Comparison of ENCODE assay signal across 8 cellular contexts in the genomic region with DNA sequence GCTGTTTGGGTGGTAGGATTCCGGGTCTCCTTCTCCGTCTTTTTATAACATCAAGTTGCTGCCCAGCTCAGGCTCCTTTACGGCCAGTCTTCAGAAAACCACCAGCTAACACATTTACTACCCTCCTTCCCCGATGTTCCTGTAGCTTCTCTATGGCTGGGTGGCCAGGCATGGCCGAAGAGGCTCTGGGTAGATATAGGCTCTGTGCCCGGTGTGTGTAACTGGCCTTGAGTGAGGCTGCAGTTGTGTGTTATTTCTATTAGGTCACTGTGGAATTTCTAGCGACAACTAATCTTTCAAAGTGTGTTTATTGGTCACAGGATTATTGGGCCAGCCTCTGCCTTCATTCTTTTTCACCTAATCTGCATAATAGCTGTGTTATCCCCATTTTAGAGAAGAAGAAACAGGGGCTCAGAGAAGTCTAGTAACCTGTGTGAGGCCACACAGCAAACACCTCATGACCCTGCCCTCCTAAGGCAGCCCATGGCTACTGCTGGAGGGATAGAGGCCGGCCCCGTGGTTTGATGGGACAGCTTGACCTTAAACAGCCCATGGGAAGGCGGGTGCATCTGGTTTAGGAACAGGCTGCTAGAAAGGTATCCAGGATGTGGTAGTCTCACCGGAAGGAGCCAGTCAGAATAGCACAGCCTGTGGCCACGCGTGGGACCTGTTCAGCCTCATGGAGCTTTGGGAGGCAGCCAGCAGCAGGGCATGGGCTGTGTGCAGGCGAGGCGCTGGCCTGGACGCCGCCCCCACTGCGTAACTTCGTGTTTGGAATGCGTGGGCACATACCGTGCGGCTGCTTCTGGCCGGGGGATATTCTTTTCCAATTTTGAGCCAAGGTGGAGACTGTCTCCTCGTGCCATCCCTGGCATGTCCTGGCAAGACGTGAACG. TPM values are rescaled to one million over a fixed set of nuclear protein-coding genes. Genes with fewer than 3 reads are reported as not detected.
DNase-seq lines count a peak whose midpoint lies in the region; ATAC-seq and TF ChIP-seq lines count a peak whose summit lies in the region.

No MANE protein-coding gene starts in this region.

- H3K4me1 ChIP-seq in esophagus muscularis mucosa = peaks cover 43 to 80% (median 78%) of the 10 kb centered on the region in 4 donors

- POLR2A ChIA-PET in activated CD8-positive, alpha-beta T cell treated with anti-CD3 and anti-CD28 coated beads, Interleukin-2, amount 10 ng/mL, durations not matched to agents 7 days and 5 days (lab: Charles Lee) = interaction anchor here (1.0 kb wide), 2 partner anchors 22 to 51 kb away, joined by 4 read pairs; no protein-coding TSS in a partner anchor

- peak; percentile 30 for TF ChIP-seq EP300 in esophagus muscularis mucosa (IDR thresholded peaks at IDR 0.05)

- WGBS in esophagus muscularis mucosa = 80% methylated on average over 24 of the region's 26 CpGs

- H3K27ac ChIP-seq in esophagus muscularis mucosa (replicated peaks in 1 of 4) = peak overlapping the region in 2 of 4 donors; percentile 71 to 77

- H3K4me3 ChIP-seq in esophagus muscularis mucosa = no peak overlapping the region

- no peaks in the 10 kb centered on the region for H3K36me3 Mint-ChIP-seq in activated CD8-positive, alpha-beta T cell treated with anti-CD3 and anti-CD28 coated beads, Interleukin-2, amount 10 ng/mL, durations not matched to agents 7 days and 5 days (ENCODE audit: low read depth)
- H3K36me3 Mint-ChIP-seq in immature natural killer cell = no peaks in the 10 kb centered on the region
- H3K36me3 Mint-ChIP-seq in stimulated activated naive B cell treated with anti-CD40 and anti-IgM and Interleukin-4, amounts not matched to agents 10 μg/mL and 1 μg/mL and 100 μg/mL, for 72 hours = no peaks in the 10 kb centered on the region

- no peaks in the 10 kb centered on the region for H3K9me3 Mint-ChIP-seq in activated CD8-positive, alpha-beta T cell treated with anti-CD3 and anti-CD28 coated beads, Interleukin-2, amount 10 ng/mL, durations not matched to agents 7 days and 5 days (ENCODE audit: insufficient read depth)
- H3K9me3 Mint-ChIP-seq in immature natural killer cell = no peaks in the 10 kb centered on the region
- H3K9me3 Mint-ChIP-seq in stimulated activated naive B cell treated with anti-CD40 and anti-IgM and Interleukin-4, amounts not matched to agents 10 μg/mL and 1 μg/mL and 100 μg/mL, for 72 hours = no peaks in the 10 kb centered on the region

- no peak for TF ChIP-seq CTCF in esophagus muscularis mucosa (IDR thresholded peaks at IDR 0.05)

- intact Hi-C loops in esophagus muscularis mucosa (cut with DNase I) = no loop called here

- H3K4me3 Mint-ChIP-seq in activated CD8-positive, alpha-beta T cell treated with anti-CD3 and anti-CD28 coated beads, Interleukin-2, amount 10 ng/mL, durations not matched to agents 7 days and 5 days = no peak overlapping the region
- no peak overlapping the region for H3K4me3 Mint-ChIP-seq in immature natural killer cell
- no peak overlapping the region for H3K4me3 Mint-ChIP-seq in stimulated activated naive B cell treated with anti-CD40 and anti-IgM and Interleukin-4, amounts not matched to agents 10 μg/mL and 1 μg/mL and 100 μg/mL, for 72 hours

- no peaks in the 10 kb centered on the region for H3K9me3 ChIP-seq in esophagus muscularis mucosa

- CTCF ChIA-PET in activated CD8-positive, alpha-beta T cell treated with anti-CD3 and anti-CD28 coated beads, Interleukin-2, amount 10 ng/mL, durations not matched to agents 7 days and 5 days (lab: Charles Lee) = interaction anchor here (1.0 to 2.2 kb wide), 3 partner anchors 14 to 74 kb away, joined by 3 to 6 read pairs (median 4); no protein-coding TSS in a partner anchor

- peak; percentile 35 for DNase-seq in activated CD8-positive, alpha-beta T cell treated with anti-CD3 and anti-CD28 coated beads, Interleukin-2, amount 10 ng/mL, durations not matched to agents 7 days and 5 days
- DNase-seq in esophagus muscularis mucosa (ENCODE audit: extremely low spot score) (no peak), NCI-H526 (lab: John Stamatoyannopoulos, UW) (no peak), immature natural killer cell (no peak), SW480 (ENCODE audit: low spot score) (no peak)
- DNase-seq in stimulated activated CD8-positive, alpha-beta memory T cell treated with anti-CD3 and anti-CD28 coated beads, Interleukin-15, amount 100 ng/mL, for 48 hours (ENCODE audit: low read depth in 2 of 2) = peak; percentile 22 to 26
- no peak for DNase-seq in stimulated activated naive B cell treated with anti-CD40 and anti-IgM and Interleukin-4, amounts not matched to agents 10 μg/mL and 1 μg/mL and 100 μg/mL, for 72 hours

- peak; percentile 54 for ATAC-seq in HG02852 (IDR thresholded peaks at IDR 0.05; ENCODE audit: unreplicated experiment)
- peak; percentile 72 for ATAC-seq in activated CD8-positive, alpha-beta T cell treated with anti-CD3 and anti-CD28 coated beads, Interleukin-2, amount 10 ng/mL, durations not matched to agents 7 days and 5 days
- no peak for ATAC-seq in stimulated activated naive B cell treated with anti-CD40 and anti-IgM and Interleukin-4, amounts not matched to agents 10 μg/mL and 1 μg/mL and 100 μg/mL, for 72 hours (replicated peaks)

- peaks cover 0 to 44% (median 14%) of the 10 kb centered on the region in 4 donors for H3K36me3 ChIP-seq in esophagus muscularis mucosa

- peaks cover 17% of the 10 kb centered on the region for H3K4me1 Mint-ChIP-seq in activated CD8-positive, alpha-beta T cell treated with anti-CD3 and anti-CD28 coated beads, Interleukin-2, amount 10 ng/mL, durations not matched to agents 7 days and 5 days (ENCODE audit: low read depth)
- peaks cover 0 to 4% of the 10 kb centered on the region in 2 donors for H3K4me1 Mint-ChIP-seq in immature natural killer cell
- H3K4me1 Mint-ChIP-seq in stimulated activated naive B cell treated with anti-CD40 and anti-IgM and Interleukin-4, amounts not matched to agents 10 μg/mL and 1 μg/mL and 100 μg/mL, for 72 hours = no peaks in the 10 kb centered on the region

- no peak overlapping the region for H3K27ac Mint-ChIP-seq in activated CD8-positive, alpha-beta T cell treated with anti-CD3 and anti-CD28 coated beads, Interleukin-2, amount 10 ng/mL, durations not matched to agents 7 days and 5 days
- no peak overlapping the region for H3K27ac Mint-ChIP-seq in immature natural killer cell
- no peak overlapping the region for H3K27ac Mint-ChIP-seq in stimulated activated naive B cell treated with anti-CD40 and anti-IgM and Interleukin-4, amounts not matched to agents 10 μg/mL and 1 μg/mL and 100 μg/mL, for 72 hours

- no peak for TF ChIP-seq POLR2A in esophagus muscularis mucosa (IDR thresholded peaks at IDR 0.05; ENCODE audit: low read depth)

- H3K27me3 Mint-ChIP-seq in activated CD8-positive, alpha-beta T cell treated with anti-CD3 and anti-CD28 coated beads, Interleukin-2, amount 10 ng/mL, durations not matched to agents 7 days and 5 days (ENCODE audit: low read depth) = peaks cover 28% of the 10 kb centered on the region
- peaks cover 1 to 6% (median 4%) of the 10 kb centered on the region in 3 donors for H3K27me3 Mint-ChIP-seq in immature natural killer cell (ENCODE audit: low read depth in 3 of 3)
- H3K27me3 Mint-ChIP-seq in stimulated activated naive B cell treated with anti-CD40 and anti-IgM and Interleukin-4, amounts not matched to agents 10 μg/mL and 1 μg/mL and 100 μg/mL, for 72 hours = peaks cover 40 to 52% of the 10 kb centered on the region in 2 donors

- no peaks in the 10 kb centered on the region for H3K27me3 ChIP-seq in esophagus muscularis mucosa

RNA-seq across cellular contexts. Expression of gene HTRA1, which starts 29.7 kb away (rescaled TPM):
- total RNA-seq in activated CD8-positive, alpha-beta T cell treated with anti-CD3 and anti-CD28 coated beads, Interleukin-2, amount 10 ng/mL, durations not matched to agents 7 days and 5 days = not detected
- 100 to 1,000 TPM; 101 to 146 (median 109) TPM for total RNA-seq in esophagus muscularis mucosa
- polyA plus RNA-seq in immature natural killer cell = under 1 TPM in 2 of 3 donors, not detected in 1; 0.16 to 0.73 TPM

RNA-seq across cellular contexts. Expression of gene ARMS2, which starts 36.6 kb away (rescaled TPM):
- not detected for total RNA-seq in activated CD8-positive, alpha-beta T cell treated with anti-CD3 and anti-CD28 coated beads, Interleukin-2, amount 10 ng/mL, durations not matched to agents 7 days and 5 days
- 1 to 10 TPM in 1 of 4 donors, not detected in 3; 1.2 TPM for total RNA-seq in esophagus muscularis mucosa
- polyA plus RNA-seq in immature natural killer cell = not detected

Comparison
In these comparisons a context has a peak if more than half of its experiments do, and no peak if none do; other contexts are left out.
1. ATAC-seq: peak in HG02852 (single experiment) and activated CD8-positive, alpha-beta T cell treated with anti-CD3 and anti-CD28 coated beads, Interleukin-2, amount 10 ng/mL, durations not matched to agents 7 days and 5 days (single experiment); none in stimulated activated naive B cell treated with anti-CD40 and anti-IgM and Interleukin-4, amounts not matched to agents 10 μg/mL and 1 μg/mL and 100 μg/mL, for 72 hours (0 of 2).
2. DNase-seq: peak in activated CD8-positive, alpha-beta T cell treated with anti-CD3 and anti-CD28 coated beads, Interleukin-2, amount 10 ng/mL, durations not matched to agents 7 days and 5 days (single experiment) and stimulated activated CD8-positive, alpha-beta memory T cell treated with anti-CD3 and anti-CD28 coated beads, Interleukin-15, amount 100 ng/mL, for 48 hours (2 of 2); none in esophagus muscularis mucosa (single experiment), NCI-H526 (0 of 2), immature natural killer cell (0 of 3), SW480 (single experiment) and stimulated activated naive B cell treated with anti-CD40 and anti-IgM and Interleukin-4, amounts not matched to agents 10 μg/mL and 1 μg/mL and 100 μg/mL, for 72 hours (single experiment).
3. RNA of gene HTRA1, which starts 29.7 kb away (total RNA-seq): 101 to 146 TPM in esophagus muscularis mucosa; not detected in activated CD8-positive, alpha-beta T cell treated with anti-CD3 and anti-CD28 coated beads, Interleukin-2, amount 10 ng/mL, durations not matched to agents 7 days and 5 days; every median in the first group is over 100 times any median in the second.